ENCODE assay signal across 8 cellular contexts in the genomic region with DNA sequence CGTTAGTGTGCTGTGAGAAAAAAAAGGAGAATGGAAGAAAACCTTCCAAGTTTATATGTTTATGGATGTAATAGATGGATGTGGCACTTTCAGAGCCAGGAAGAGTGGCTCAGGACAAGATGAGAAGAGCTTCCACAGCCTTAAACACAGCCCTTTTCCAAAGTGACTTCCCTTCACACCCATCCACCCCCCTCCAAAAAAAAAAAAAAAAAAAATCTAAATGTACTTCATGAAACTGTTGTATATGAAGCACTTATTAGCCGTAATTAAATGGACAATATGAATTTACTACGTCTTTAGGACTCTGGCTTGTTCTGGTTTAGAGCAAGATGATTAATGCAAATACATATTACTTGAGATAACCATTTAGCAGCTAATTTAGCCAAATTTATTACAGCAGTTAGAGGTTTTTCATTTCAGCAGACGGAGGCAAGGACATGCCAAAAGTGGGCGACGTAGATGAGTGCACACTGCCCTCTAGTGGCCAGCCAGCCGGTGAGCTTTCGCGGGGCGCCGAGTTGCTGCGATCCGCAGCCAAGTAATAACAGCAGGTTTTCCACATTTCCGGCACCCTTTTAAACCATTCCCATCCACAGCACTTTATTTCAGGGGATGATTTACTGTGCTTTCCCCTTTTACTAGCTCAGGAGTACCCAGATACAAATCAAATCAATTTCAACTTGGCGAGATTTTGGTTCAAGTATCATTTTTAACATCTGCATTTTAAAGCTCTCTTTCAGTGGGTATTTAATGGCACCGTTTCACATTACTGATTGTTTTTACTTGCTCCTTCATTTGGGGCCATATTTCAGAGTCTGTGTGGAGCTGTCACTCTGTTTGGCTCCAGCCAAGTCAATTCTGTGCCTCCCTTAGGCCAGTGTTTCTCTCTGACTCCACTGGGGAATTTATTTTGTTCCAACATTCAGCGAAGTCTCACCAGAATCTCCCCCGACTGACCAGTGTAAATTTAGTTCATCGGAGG.
A peak's percentile ranks its signal among the peaks of the same experiment; 100 is the strongest.
DNase-seq lines count a peak whose midpoint lies in the region; ATAC-seq and TF ChIP-seq lines count a peak whose summit lies in the region.

No MANE protein-coding gene starts in this region.

- ATAC-seq in GM18505 (IDR thresholded peaks at IDR 0.05; ENCODE audit: unreplicated experiment) (peak; percentile 57), HG03460 (IDR thresholded peaks at IDR 0.05; ENCODE audit: unreplicated experiment) (peak; percentile 50), memory B cell (ENCODE audit: low read depth) (peak; percentile 37)

- no peak for TF ChIP-seq POLR2A in GM18505 (IDR thresholded peaks at IDR 0.05; ENCODE audit: borderline replicate concordance, extremely low read depth, insufficient read depth, insufficient read length)

- no peaks in the 10 kb centered on the region for H3K36me3 Mint-ChIP-seq in memory B cell

- H3K4me3 ChIP-seq in effector memory CD4-positive, alpha-beta T cell (ENCODE audit: insufficient read depth, low read depth, low read length, poor library complexity, severe bottlenecking), result no peak overlapping the region

- H3K9me3 Mint-ChIP-seq in memory B cell, result no peaks in the 10 kb centered on the region

- H3K27ac ChIP-seq in effector memory CD4-positive, alpha-beta T cell (ENCODE audit: insufficient read depth, low read length, poor library complexity, severe bottlenecking), result no peak overlapping the region

- no peaks in the 10 kb centered on the region for H3K36me3 ChIP-seq in effector memory CD4-positive, alpha-beta T cell (ENCODE audit: control insufficient read depth, insufficient read depth, low read length)

- no peaks in the 10 kb centered on the region for H3K9me3 ChIP-seq in effector memory CD4-positive, alpha-beta T cell (ENCODE audit: control insufficient read depth, low read length)

- no peaks in the 10 kb centered on the region for H3K4me1 ChIP-seq in effector memory CD4-positive, alpha-beta T cell (ENCODE audit: control insufficient read depth, insufficient read depth, low read length, poor library complexity, severe bottlenecking)

- DNase-seq in A172 (ENCODE audit: low spot score) (peak; percentile 48), NCI-H748 (lab: John Stamatoyannopoulos, UW; ENCODE audit: unreplicated experiment) (peak; percentile 80), memory B cell (ENCODE audit: low spot score in 2 of 2) (peak; percentile 42 to 54)
- peak; percentile 14 to 52 for DNase-seq in activated CD8-positive, alpha-beta memory T cell treated with anti-CD3 and anti-CD28 coated beads for 1 hour (ENCODE audit: extremely low read depth in 1 of 2, low read depth in 1 of 2)
- peak; percentile 6 to 33 (median 9) for DNase-seq in effector memory CD4-positive, alpha-beta T cell
- DNase-seq in stimulated activated CD8-positive, alpha-beta memory T cell treated with anti-CD3 and anti-CD28 coated beads, Interleukin-12 subunit alpha, Interleukin-12 subunit beta, amount 100 ng/mL, for 24 hours (ENCODE audit: extremely low read depth), result peak; percentile 19

- peaks cover 6% of the 10 kb centered on the region for H3K4me1 Mint-ChIP-seq in memory B cell

- peaks cover 2% of the 10 kb centered on the region for H3K27me3 Mint-ChIP-seq in memory B cell

- H3K27ac Mint-ChIP-seq in memory B cell, result no peak overlapping the region

- no peaks in the 10 kb centered on the region for H3K27me3 ChIP-seq in effector memory CD4-positive, alpha-beta T cell (replicated peaks; ENCODE audit: control insufficient read depth, insufficient read depth, low read length, poor library complexity, severe bottlenecking)

- H3K4me3 Mint-ChIP-seq in memory B cell, result no peak overlapping the region

Comparison
In these comparisons a context has a peak if more than half of its experiments do, and no peak if none do; other contexts are left out.
1. DNase-seq: peak in every context shown above with its lines; median percentile 80 in NCI-H748; 48 in A172; 48 in memory B cell; 33 in activated CD8-positive, alpha-beta memory T cell treated with anti-CD3 and anti-CD28 coated beads for 1 hour; 19 in stimulated activated CD8-positive, alpha-beta memory T cell treated with anti-CD3 and anti-CD28 coated beads, Interleukin-12 subunit alpha, Interleukin-12 subunit beta, amount 100 ng/mL, for 24 hours; 9 in effector memory CD4-positive, alpha-beta T cell.